In the genomic region with DNA sequence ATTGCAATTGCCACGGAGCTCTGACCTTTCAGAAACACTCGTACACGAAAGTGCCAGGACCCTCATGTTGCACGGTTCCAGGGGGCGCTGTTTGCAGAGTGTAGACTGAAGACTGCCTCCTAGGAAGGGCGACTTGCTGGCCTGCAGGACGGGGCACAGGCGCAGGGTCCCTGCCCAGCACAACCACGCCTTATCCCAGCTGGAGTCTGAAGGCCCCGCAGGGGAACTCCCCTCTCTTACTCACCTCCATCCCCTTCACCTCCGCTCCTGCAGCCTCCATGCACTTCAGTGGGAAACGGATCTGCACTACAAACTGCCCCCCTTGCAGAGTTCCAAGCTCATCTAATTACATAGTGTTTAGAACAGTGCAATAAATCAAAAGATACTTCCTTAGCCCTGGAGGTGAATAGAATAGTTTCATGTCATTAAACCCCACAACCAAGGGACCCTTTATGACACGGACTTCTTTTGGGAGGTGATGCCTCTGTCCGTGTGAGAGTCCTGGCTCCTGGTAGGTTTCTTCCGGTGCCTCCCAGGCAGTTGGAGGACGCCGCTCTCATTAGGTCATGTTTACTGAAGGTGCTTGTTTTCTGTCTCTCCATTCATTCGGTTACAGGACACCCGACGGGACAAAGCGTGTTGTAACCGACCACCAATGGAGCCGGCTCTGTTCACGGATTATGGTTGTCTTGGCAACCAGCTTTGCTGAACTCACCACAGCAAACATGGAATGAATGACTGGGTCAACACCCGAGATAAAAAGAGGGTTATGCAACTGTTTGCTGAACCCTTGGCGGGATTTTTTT, we compare ENCODE assay signal across 1 cellular context.
A peak's percentile ranks its signal among the peaks of the same experiment; 100 is the strongest.
TF ChIP-seq lines count a peak whose summit lies in the region.

No MANE protein-coding gene starts in this region.

TF ChIP-seq in HepG2, 621 proteins besides CTCF, POLR2A, EP300 and RAD21 (continued from another document and continues in another):
- TF ChIP-seq, protein P1, sequence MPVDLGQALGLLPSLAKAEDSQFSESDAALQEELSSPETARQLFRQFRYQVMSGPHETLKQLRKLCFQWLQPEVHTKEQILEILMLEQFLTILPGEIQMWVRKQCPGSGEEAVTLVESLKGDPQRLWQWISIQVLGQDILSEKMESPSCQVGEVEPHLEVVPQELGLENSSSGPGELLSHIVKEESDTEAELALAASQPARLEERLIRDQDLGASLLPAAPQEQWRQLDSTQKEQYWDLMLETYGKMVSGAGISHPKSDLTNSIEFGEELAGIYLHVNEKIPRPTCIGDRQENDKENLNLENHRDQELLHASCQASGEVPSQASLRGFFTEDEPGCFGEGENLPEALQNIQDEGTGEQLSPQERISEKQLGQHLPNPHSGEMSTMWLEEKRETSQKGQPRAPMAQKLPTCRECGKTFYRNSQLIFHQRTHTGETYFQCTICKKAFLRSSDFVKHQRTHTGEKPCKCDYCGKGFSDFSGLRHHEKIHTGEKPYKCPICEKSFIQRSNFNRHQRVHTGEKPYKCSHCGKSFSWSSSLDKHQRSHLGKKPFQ (CRISPR knock-in tag; IDR thresholded peaks at IDR 0.05; ENCODE audit: insufficient replicate concordance) = no peak
- TF ChIP-seq SPEN (CRISPR knock-in tag; IDR thresholded peaks at IDR 0.05; ENCODE audit: low read depth) (peak; percentile 53; the same call in 1 of the 2 replicates), DNMT1 (CRISPR knock-in tag; IDR thresholded peaks at IDR 0.05) (0 out of 2 replicates have a peak, but pooled peaks have one; percentile 38), DNMT3B (CRISPR knock-in tag; conservative IDR thresholded peaks at IDR 0.05) (peak; percentile 47; the same call in 1 of the 2 replicates), ZNF264 (CRISPR knock-in tag; IDR thresholded peaks at IDR 0.05) (peak; percentile 68), SRSF1 (optimal IDR thresholded peaks at IDR 0.05; ENCODE audit: low read depth, low read length) (no peak), TEAD2 (CRISPR knock-in tag; IDR thresholded peaks at IDR 0.05) (no peak), ZKSCAN1 (IDR thresholded peaks at IDR 0.05; ENCODE audit: low read length) (no peak), ZBTB42 (CRISPR knock-in tag; IDR thresholded peaks at IDR 0.05) (no peak), GABPA (IDR thresholded peaks at IDR 0.05; ENCODE audit: low read depth, low read length) (no peak), GABPA (CRISPR knock-in tag; IDR thresholded peaks at IDR 0.05; ENCODE audit: low read depth) (peak; percentile 70), NPAS2 (CRISPR knock-in tag; IDR thresholded peaks at IDR 0.05; ENCODE audit: borderline replicate concordance) (no peak), ZNF816 (CRISPR knock-in tag; IDR thresholded peaks at IDR 0.05; ENCODE audit: borderline replicate concordance) (peak; percentile 69; the same call in 1 of the 2 replicates), NKX3-1 (CRISPR knock-in tag; IDR thresholded peaks at IDR 0.05) (no peak; the same call in 1 of the 2 replicates), PHF20 (CRISPR knock-in tag; IDR thresholded peaks at IDR 0.05) (0 out of 2 replicates have a peak, but pooled peaks have one; percentile 31), NR2F1 (CRISPR knock-in tag; IDR thresholded peaks at IDR 0.05) (peak; percentile 57 to 68; a peak in 3 of 4 replicates), KLF16 (CRISPR knock-in tag; IDR thresholded peaks at IDR 0.05) (peak in 1 of 2 experiments; percentile 57; a peak in 2 of 4 replicates), IKZF4 (CRISPR knock-in tag; IDR thresholded peaks at IDR 0.05; ENCODE audit: borderline replicate concordance, low read depth, not compliant biosample characterization) (no peak), CEBPG (CRISPR knock-in tag; IDR thresholded peaks at IDR 0.05) (peak; percentile 94), TOPORS (CRISPR knock-in tag; IDR thresholded peaks at IDR 0.05) (0 out of 2 replicates have a peak, but pooled peaks have one; percentile 68), KMT2B (CRISPR knock-in tag; IDR thresholded peaks at IDR 0.05) (no peak; the same call in none of the 2 replicates), SNAI1 (CRISPR knock-in tag; IDR thresholded peaks at IDR 0.05; ENCODE audit: borderline replicate concordance) (no peak), KDM1A (CRISPR knock-in tag; IDR thresholded peaks at IDR 0.05) (no peak), REXO4 (CRISPR knock-in tag; IDR thresholded peaks at IDR 0.05; ENCODE audit: borderline replicate concordance) (no peak), SMAD1 (CRISPR knock-in tag; IDR thresholded peaks at IDR 0.05; ENCODE audit: borderline replicate concordance, low read depth) (no peak), EZH2 (conservative IDR thresholded peaks at IDR 0.05; ENCODE audit: low read depth, low read length) (no peak), SP1 (IDR thresholded peaks at IDR 0.05) (no peak), SP1 (CRISPR knock-in tag; IDR thresholded peaks at IDR 0.05) (0 out of 2 replicates have a peak, but pooled peaks have one; percentile 26), ZNF180 (CRISPR knock-in tag; IDR thresholded peaks at IDR 0.05; ENCODE audit: borderline replicate concordance, low read depth) (no peak), ZNF775 (CRISPR knock-in tag; IDR thresholded peaks at IDR 0.05; ENCODE audit: borderline replicate concordance) (no peak), ZSCAN20 (CRISPR knock-in tag; IDR thresholded peaks at IDR 0.05; ENCODE audit: borderline replicate concordance) (peak; percentile 78; the same call in 1 of the 2 replicates), TBP (CRISPR knock-in tag; IDR thresholded peaks at IDR 0.05) (no peak), HCFC1 (IDR thresholded peaks at IDR 0.05; ENCODE audit: low read depth, low read length) (no peak)
- TF ChIP-seq, protein P2, sequence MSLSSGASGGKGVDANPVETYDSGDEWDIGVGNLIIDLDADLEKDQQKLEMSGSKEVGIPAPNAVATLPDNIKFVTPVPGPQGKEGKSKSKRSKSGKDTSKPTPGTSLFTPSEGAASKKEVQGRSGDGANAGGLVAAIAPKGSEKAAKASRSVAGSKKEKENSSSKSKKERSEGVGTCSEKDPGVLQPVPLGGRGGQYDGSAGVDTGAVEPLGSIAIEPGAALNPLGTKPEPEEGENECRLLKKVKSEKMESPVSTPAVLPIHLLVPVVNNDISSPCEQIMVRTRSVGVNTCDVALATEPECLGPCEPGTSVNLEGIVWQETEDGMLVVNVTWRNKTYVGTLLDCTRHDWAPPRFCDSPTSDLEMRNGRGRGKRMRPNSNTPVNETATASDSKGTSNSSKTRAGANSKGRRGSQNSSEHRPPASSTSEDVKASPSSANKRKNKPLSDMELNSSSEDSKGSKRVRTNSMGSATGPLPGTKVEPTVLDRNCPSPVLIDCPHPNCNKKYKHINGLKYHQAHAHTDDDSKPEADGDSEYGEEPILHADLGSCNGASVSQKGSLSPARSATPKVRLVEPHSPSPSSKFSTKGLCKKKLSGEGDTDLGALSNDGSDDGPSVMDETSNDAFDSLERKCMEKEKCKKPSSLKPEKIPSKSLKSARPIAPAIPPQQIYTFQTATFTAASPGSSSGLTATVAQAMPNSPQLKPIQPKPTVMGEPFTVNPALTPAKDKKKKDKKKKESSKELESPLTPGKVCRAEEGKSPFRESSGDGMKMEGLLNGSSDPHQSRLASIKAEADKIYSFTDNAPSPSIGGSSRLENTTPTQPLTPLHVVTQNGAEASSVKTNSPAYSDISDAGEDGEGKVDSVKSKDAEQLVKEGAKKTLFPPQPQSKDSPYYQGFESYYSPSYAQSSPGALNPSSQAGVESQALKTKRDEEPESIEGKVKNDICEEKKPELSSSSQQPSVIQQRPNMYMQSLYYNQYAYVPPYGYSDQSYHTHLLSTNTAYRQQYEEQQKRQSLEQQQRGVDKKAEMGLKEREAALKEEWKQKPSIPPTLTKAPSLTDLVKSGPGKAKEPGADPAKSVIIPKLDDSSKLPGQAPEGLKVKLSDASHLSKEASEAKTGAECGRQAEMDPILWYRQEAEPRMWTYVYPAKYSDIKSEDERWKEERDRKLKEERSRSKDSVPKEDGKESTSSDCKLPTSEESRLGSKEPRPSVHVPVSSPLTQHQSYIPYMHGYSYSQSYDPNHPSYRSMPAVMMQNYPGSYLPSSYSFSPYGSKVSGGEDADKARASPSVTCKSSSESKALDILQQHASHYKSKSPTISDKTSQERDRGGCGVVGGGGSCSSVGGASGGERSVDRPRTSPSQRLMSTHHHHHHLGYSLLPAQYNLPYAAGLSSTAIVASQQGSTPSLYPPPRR (CRISPR knock-in tag; IDR thresholded peaks at IDR 0.05; ENCODE audit: borderline replicate concordance) = peak; percentile 83
- TF ChIP-seq, protein P3, sequence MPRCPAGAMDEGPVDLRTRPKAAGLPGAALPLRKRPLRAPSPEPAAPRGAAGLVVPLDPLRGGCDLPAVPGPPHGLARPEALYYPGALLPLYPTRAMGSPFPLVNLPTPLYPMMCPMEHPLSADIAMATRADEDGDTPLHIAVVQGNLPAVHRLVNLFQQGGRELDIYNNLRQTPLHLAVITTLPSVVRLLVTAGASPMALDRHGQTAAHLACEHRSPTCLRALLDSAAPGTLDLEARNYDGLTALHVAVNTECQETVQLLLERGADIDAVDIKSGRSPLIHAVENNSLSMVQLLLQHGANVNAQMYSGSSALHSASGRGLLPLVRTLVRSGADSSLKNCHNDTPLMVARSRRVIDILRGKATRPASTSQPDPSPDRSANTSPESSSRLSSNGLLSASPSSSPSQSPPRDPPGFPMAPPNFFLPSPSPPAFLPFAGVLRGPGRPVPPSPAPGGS (CRISPR knock-in tag; IDR thresholded peaks at IDR 0.05) = peak; percentile 64; the same call in 1 of the 2 replicates
- TF ChIP-seq, protein P4, sequence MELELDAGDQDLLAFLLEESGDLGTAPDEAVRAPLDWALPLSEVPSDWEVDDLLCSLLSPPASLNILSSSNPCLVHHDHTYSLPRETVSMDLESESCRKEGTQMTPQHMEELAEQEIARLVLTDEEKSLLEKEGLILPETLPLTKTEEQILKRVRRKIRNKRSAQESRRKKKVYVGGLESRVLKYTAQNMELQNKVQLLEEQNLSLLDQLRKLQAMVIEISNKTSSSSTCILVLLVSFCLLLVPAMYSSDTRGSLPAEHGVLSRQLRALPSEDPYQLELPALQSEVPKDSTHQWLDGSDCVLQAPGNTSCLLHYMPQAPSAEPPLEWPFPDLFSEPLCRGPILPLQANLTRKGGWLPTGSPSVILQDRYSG (CRISPR knock-in tag; IDR thresholded peaks at IDR 0.05) = no peak
- TF ChIP-seq, protein P5, sequence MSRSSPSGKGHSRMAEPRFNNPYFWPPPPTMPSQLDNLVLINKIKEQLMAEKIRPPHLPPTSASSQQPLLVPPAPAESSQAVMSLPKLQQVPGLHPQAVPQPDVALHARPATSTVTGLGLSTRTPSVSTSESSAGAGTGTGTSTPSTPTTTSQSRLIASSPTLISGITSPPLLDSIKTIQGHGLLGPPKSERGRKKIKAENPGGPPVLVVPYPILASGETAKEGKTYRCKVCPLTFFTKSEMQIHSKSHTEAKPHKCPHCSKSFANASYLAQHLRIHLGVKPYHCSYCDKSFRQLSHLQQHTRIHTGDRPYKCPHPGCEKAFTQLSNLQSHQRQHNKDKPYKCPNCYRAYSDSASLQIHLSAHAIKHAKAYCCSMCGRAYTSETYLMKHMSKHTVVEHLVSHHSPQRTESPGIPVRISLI (CRISPR knock-in tag; IDR thresholded peaks at IDR 0.05; ENCODE audit: borderline replicate concordance) = peak; percentile 98
- TF ChIP-seq, protein P6, sequence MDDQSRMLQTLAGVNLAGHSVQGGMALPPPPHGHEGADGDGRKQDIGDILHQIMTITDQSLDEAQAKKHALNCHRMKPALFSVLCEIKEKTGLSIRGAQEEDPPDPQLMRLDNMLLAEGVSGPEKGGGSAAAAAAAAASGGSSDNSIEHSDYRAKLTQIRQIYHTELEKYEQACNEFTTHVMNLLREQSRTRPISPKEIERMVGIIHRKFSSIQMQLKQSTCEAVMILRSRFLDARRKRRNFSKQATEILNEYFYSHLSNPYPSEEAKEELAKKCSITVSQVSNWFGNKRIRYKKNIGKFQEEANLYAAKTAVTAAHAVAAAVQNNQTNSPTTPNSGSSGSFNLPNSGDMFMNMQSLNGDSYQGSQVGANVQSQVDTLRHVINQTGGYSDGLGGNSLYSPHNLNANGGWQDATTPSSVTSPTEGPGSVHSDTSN (CRISPR knock-in tag; IDR thresholded peaks at IDR 0.05; ENCODE audit: borderline replicate concordance) = no peak
- TF ChIP-seq, protein P7, sequence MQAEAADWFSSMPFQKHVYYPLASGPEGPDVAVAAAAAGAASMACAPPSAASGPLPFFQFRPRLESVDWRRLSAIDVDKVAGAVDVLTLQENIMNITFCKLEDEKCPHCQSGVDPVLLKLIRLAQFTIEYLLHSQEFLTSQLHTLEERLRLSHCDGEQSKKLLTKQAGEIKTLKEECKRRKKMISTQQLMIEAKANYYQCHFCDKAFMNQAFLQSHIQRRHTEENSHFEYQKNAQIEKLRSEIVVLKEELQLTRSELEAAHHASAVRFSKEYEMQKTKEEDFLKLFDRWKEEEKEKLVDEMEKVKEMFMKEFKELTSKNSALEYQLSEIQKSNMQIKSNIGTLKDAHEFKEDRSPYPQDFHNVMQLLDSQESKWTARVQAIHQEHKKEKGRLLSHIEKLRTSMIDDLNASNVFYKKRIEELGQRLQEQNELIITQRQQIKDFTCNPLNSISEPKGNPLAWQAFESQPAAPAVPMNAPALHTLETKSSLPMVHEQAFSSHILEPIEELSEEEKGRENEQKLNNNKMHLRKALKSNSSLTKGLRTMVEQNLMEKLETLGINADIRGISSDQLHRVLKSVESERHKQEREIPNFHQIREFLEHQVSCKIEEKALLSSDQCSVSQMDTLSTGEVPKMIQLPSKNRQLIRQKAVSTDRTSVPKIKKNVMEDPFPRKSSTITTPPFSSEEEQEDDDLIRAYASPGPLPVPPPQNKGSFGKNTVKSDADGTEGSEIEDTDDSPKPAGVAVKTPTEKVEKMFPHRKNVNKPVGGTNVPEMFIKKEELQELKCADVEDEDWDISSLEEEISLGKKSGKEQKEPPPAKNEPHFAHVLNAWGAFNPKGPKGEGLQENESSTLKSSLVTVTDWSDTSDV (CRISPR knock-in tag; IDR thresholded peaks at IDR 0.05) = no peak
